7 cellular contexts compared by ENCODE assay signal in the genomic region with DNA sequence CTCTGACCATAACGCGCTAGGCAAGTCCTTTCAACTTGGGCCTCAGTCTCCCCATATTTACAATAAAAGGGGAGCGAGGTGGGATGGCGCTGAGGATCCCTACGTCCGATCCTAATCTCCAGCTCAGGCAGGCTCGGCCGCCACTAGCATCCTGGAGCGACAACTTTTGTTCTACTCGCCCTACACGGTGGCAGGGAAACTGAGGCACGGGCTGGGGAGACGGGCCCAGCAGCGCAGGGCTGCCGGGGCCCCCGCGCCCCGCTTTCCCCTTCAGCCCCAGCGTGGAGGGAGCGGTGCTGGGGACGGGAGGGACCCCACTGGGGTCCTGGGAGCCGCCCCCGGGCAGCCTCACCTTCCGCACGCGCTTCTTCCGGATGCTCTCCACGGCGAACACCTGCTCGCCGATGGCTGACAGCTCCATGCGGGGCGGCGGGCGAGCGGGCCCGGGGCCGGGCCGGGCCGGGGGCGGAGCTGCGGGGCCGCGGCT. TPM values are rescaled to one million over a fixed set of nuclear protein-coding genes. Genes with fewer than 3 reads are reported as not detected.
DNase-seq lines count a peak whose midpoint lies in the region; ATAC-seq and TF ChIP-seq lines count a peak whose summit lies in the region.

No MANE protein-coding gene starts in this region.

- DNase-seq in HCT116 (ENCODE audit: low read depth, low spot score) = no peak
- DNase-seq in activated CD8-positive, alpha-beta T cell treated with anti-CD3 and anti-CD28 coated beads for 36 hours = no peak
- no peak for DNase-seq in stimulated activated naive CD8-positive, alpha-beta T cell treated with anti-CD3 and anti-CD28 coated beads, Interleukin-15, amount 100 ng/mL, for 72 hours
- no peak for DNase-seq in NCI-H510A (lab: John Stamatoyannopoulos, UW)
- DNase-seq in stimulated activated CD4-positive, alpha-beta T cell treated with anti-CD3 and anti-CD28 coated beads, Interleukin-2, amount 100 ng/mL, for 24 hours = no peak

- no peak for TF ChIP-seq RAD21 in HCT116 (IDR thresholded peaks at IDR 0.05; ENCODE audit: low read depth)

- CTCF ChIA-PET in HCT116 (lab: Charles Lee) = interaction anchor here (1.0 kb wide), 1 partner anchor 281 kb away, joined by 5 read pairs; no protein-coding TSS in a partner anchor
- CTCF ChIA-PET in activated CD8-positive, alpha-beta T cell treated with anti-CD3 and anti-CD28 coated beads for 36 hours (lab: Charles Lee) = interaction anchor here (1.0 to 1.8 kb wide), 5 partner anchors 9 to 282 kb away, joined by 3 to 5 read pairs (median 4); no protein-coding TSS in a partner anchor

- no peak overlapping the region for H2AFZ ChIP-seq in HCT116 (ENCODE audit: low read depth, low read length, poor library complexity, severe bottlenecking)

- H3K36me3 Mint-ChIP-seq in activated CD8-positive, alpha-beta T cell treated with anti-CD3 and anti-CD28 coated beads for 36 hours (ENCODE audit: low read depth) = peaks cover 2% of the 10 kb centered on the region

- H3K9me2 ChIP-seq in HCT116 (ENCODE audit: insufficient read depth) = no peaks in the 10 kb centered on the region

- H3K9me3 ChIP-seq in HCT116 (ENCODE audit: control insufficient read depth in 1 of 2, insufficient read depth in 1 of 2, low read depth in 1 of 2, low read length in 2 of 2) (no peaks in the 10 kb centered on the region), iPS-15b (ENCODE audit: control insufficient read depth, insufficient read depth, low read length) (no peaks in the 10 kb centered on the region)

- H3K4me2 ChIP-seq in HCT116 (ENCODE audit: low read length) = peak overlapping the region; percentile 86

- peak overlapping the region; percentile 70; the same call in 1 of the 2 replicates for H3K27ac ChIP-seq in HCT116 (ENCODE audit: low read depth, low read length)

- ATAC-seq in HCT116 = no peak
- no peak for ATAC-seq in activated CD8-positive, alpha-beta T cell treated with anti-CD3 and anti-CD28 coated beads for 36 hours
- no peak for ATAC-seq in stimulated activated naive CD8-positive, alpha-beta T cell treated with anti-CD3 and anti-CD28 coated beads, Interleukin-15, amount 100 ng/mL, for 72 hours
- no peak for ATAC-seq in GM19467 (IDR thresholded peaks at IDR 0.05; ENCODE audit: unreplicated experiment)

- BruUV-seq in HCT116 (replicated peaks; lab: Mats Ljungman, UMichigan) = no TSS peak

- no peak for TF ChIP-seq POLR2A in HCT116 (IDR thresholded peaks at IDR 0.05; ENCODE audit: borderline replicate concordance, extremely low read depth, insufficient read depth, insufficient read length)

- H3K4me1 ChIP-seq in HCT116 (ENCODE audit: control insufficient read depth in 1 of 2, insufficient read depth in 2 of 2, low read length in 2 of 2) (peaks cover 7 to 20% of the 10 kb centered on the region in 2 experiments), iPS-15b (ENCODE audit: control insufficient read depth, insufficient read depth, low read length) (peaks cover 7% of the 10 kb centered on the region)

- no peaks in the 10 kb centered on the region for H3K9me3 Mint-ChIP-seq in activated CD8-positive, alpha-beta T cell treated with anti-CD3 and anti-CD28 coated beads for 36 hours
- H3K9me3 Mint-ChIP-seq in stimulated activated naive CD8-positive, alpha-beta T cell treated with anti-CD3 and anti-CD28 coated beads, Interleukin-15, amount 100 ng/mL, for 72 hours = no peaks in the 10 kb centered on the region

- peaks cover 44% of the 10 kb centered on the region for H3K4me1 Mint-ChIP-seq in activated CD8-positive, alpha-beta T cell treated with anti-CD3 and anti-CD28 coated beads for 36 hours (ENCODE audit: low read depth)
- peaks cover 53% of the 10 kb centered on the region for H3K4me1 Mint-ChIP-seq in stimulated activated naive CD8-positive, alpha-beta T cell treated with anti-CD3 and anti-CD28 coated beads, Interleukin-15, amount 100 ng/mL, for 72 hours

- POLR2A ChIA-PET in HCT116 (lab: Charles Lee) = interaction anchor here (0.7 to 1.8 kb wide), 4 partner anchors 9 to 167 kb away, joined by 3 to 11 read pairs (median 3); partner anchors contain the start of gene RPL3
- POLR2A ChIA-PET in activated CD8-positive, alpha-beta T cell treated with anti-CD3 and anti-CD28 coated beads for 36 hours (lab: Charles Lee) = interaction anchor here (0.9 to 6.2 kb wide), 4 partner anchors 22 to 280 kb away, joined by 3 to 61 read pairs (median 4); partner anchors contain the start of genes CBX6 and RPL3

- RAD21 ChIA-PET in HCT116 (lab: Charles Lee; ENCODE audit: low non-redundant PET in 1 of 2, low total read pairs in 2 of 2, uncharacterized antibody in 2 of 2, unreplicated experiment in 2 of 2) = no interaction called here

- no peaks in the 10 kb centered on the region for H4K20me1 ChIP-seq in HCT116 (ENCODE audit: insufficient read depth)

- H3K4me3 ChIP-seq in HCT116 (replicated peaks in 1 of 2; ENCODE audit: low read depth in 1 of 2, low read length in 2 of 2) = peak overlapping the region; percentile 67 to 71
- peak overlapping the region; percentile 58 for H3K4me3 ChIP-seq in iPS-15b (ENCODE audit: low read depth, low read length)

- H3K9ac ChIP-seq in HCT116 (ENCODE audit: low read length) (peak overlapping the region; percentile 60), iPS-15b (ENCODE audit: low read depth, low read length) (no peak overlapping the region)

- TF ChIP-seq CTCF in HCT116 (IDR thresholded peaks at IDR 0.05 in 2 of 3, conservative IDR thresholded peaks at IDR 0.05 in 1 of 3; ENCODE audit: borderline replicate concordance in 1 of 3, insufficient read depth in 1 of 3, low read depth in 2 of 3, low read length in 2 of 3) = no peak
- TF ChIP-seq CTCF in activated CD8-positive, alpha-beta T cell treated with anti-CD3 and anti-CD28 coated beads for 36 hours (IDR thresholded peaks at IDR 0.05) = no peak

- H3K36me3 ChIP-seq in HCT116 (ENCODE audit: control insufficient read depth in 1 of 2, insufficient read depth in 2 of 2, low read length in 2 of 2) = no peaks in the 10 kb centered on the region
- no peaks in the 10 kb centered on the region for H3K36me3 ChIP-seq in iPS-15b (ENCODE audit: control insufficient read depth, insufficient read depth, low read length)

- H3K27me3 Mint-ChIP-seq in activated CD8-positive, alpha-beta T cell treated with anti-CD3 and anti-CD28 coated beads for 36 hours = peaks cover 14% of the 10 kb centered on the region
- H3K27me3 Mint-ChIP-seq in stimulated activated naive CD8-positive, alpha-beta T cell treated with anti-CD3 and anti-CD28 coated beads, Interleukin-15, amount 100 ng/mL, for 72 hours = peaks cover 20% of the 10 kb centered on the region

- H3K4me3 Mint-ChIP-seq in activated CD8-positive, alpha-beta T cell treated with anti-CD3 and anti-CD28 coated beads for 36 hours = peak overlapping the region; percentile 68
- H3K4me3 Mint-ChIP-seq in stimulated activated naive CD8-positive, alpha-beta T cell treated with anti-CD3 and anti-CD28 coated beads, Interleukin-15, amount 100 ng/mL, for 72 hours = peak overlapping the region; percentile 65 to 79

- H3K27me3 ChIP-seq in HCT116 (ENCODE audit: insufficient read depth, low read length) (no peaks in the 10 kb centered on the region), iPS-15b (ENCODE audit: control insufficient read depth, insufficient read depth, low read length) (peaks cover 24% of the 10 kb centered on the region)

- intact Hi-C loops in HCT116 (cut with micrococcal nuclease) = no loop called here
- intact Hi-C loops in activated CD8-positive, alpha-beta T cell treated with anti-CD3 and anti-CD28 coated beads for 36 hours (cut with micrococcal nuclease) = no loop called here

- peak overlapping the region; percentile 63 for H3K27ac Mint-ChIP-seq in activated CD8-positive, alpha-beta T cell treated with anti-CD3 and anti-CD28 coated beads for 36 hours
- no peak overlapping the region for H3K27ac Mint-ChIP-seq in stimulated activated naive CD8-positive, alpha-beta T cell treated with anti-CD3 and anti-CD28 coated beads, Interleukin-15, amount 100 ng/mL, for 72 hours

- H3K79me2 ChIP-seq in HCT116 (ENCODE audit: insufficient read depth, low read length) = no peaks in the 10 kb centered on the region

TF ChIP-seq in HCT116, 20 proteins besides CTCF, POLR2A, EP300 and RAD21:
- TF ChIP-seq SIN3A (IDR thresholded peaks at IDR 0.05; ENCODE audit: low read depth) (no peak), YY1 (IDR thresholded peaks at IDR 0.05; ENCODE audit: extremely low read depth, insufficient replicate concordance, low read depth, low read length) (no peak), EGR1 (IDR thresholded peaks at IDR 0.05; ENCODE audit: low read depth) (no peak), ATF3 (IDR thresholded peaks at IDR 0.05) (no peak), ELF1 (IDR thresholded peaks at IDR 0.05; ENCODE audit: borderline replicate concordance, low read depth) (no peak), EZH2phosphoT487 (IDR thresholded peaks at IDR 0.05; ENCODE audit: borderline replicate concordance) (no peak), ZBTB33 (IDR thresholded peaks at IDR 0.05; ENCODE audit: extremely low read depth, insufficient replicate concordance, low read length) (no peak), CBX3 (IDR thresholded peaks at IDR 0.05; ENCODE audit: low read depth) (no peak), SP1 (IDR thresholded peaks at IDR 0.05; ENCODE audit: low read depth) (no peak), ZNF274 (IDR thresholded peaks at IDR 0.05; ENCODE audit: low read depth, low read length) (no peak)

RNA-seq across cellular contexts. Expression of gene CBX7, which starts 0.4 kb away (rescaled TPM):
- 20.1 TPM for total RNA-seq in HCT116 (2021; ENCODE audit: unreplicated experiment)
- 18.7 and 19.9 TPM in 2 replicates for polyA plus RNA-seq in HCT116 (2012)
- 10 to 100 TPM; 23.6 to 25.0 TPM for total RNA-seq in activated CD8-positive, alpha-beta T cell treated with anti-CD3 and anti-CD28 coated beads for 36 hours

RNA-seq across cellular contexts. Expression of gene APOBEC3H, which starts 55.0 kb away (rescaled TPM):
- 1.8 TPM for total RNA-seq in HCT116 (2021; ENCODE audit: unreplicated experiment)
- polyA plus RNA-seq in HCT116 (2012) = 1.1 and 2.5 TPM in 2 replicates
- 1 to 10 TPM; 6.8 to 7.1 TPM for total RNA-seq in activated CD8-positive, alpha-beta T cell treated with anti-CD3 and anti-CD28 coated beads for 36 hours
